ENCODE assay signal across 24 cellular contexts in genomic region chr11:132062031-132062430, GRCh38.
DNase-seq lines count a peak whose midpoint lies in the region; ATAC-seq, FAIRE-seq and TF ChIP-seq lines count a peak whose summit lies in the region.
"Had no signal": no experiment of that assay in that cellular context is flagged by ENCODE, and none has a peak within 500 bp of the region (broad histone marks: within the 10 kb centered on the region; RNA-seq: fewer than 3 reads in every experiment).

No MANE protein-coding gene starts in this region.

- peaks cover 28% of the 10 kb centered on the region for H3F3A ChIP-seq in smooth muscle cell (ENCODE audit: low read depth)

- peaks cover 29% of the 10 kb centered on the region for H3K4me1 ChIP-seq in smooth muscle cell (ENCODE audit: low read depth)

- H3K27me3 ChIP-seq in smooth muscle cell (ENCODE audit: low read depth), result no peaks in the 10 kb centered on the region
- H3K27me3 ChIP-seq: heart left ventricle had no signal

- ATAC-seq in HG02763 (IDR thresholded peaks at IDR 0.05; ENCODE audit: unreplicated experiment), result no peak
- ATAC-seq: activated T-helper 17 cell treated with anti-CD3 and anti-CD28 coated beads, Interleukin-2, amount 50 U/mL, for 72 hours; heart left ventricle; left cardiac atrium had no signal

- H3K9ac ChIP-seq in smooth muscle cell (ENCODE audit: low read depth), result no peak overlapping the region

- peak overlapping the region; percentile 97 for H3K27ac ChIP-seq in epithelial cell of prostate
- H3K27ac ChIP-seq in smooth muscle cell (ENCODE audit: low read depth), result peak overlapping the region; percentile 95
- H3K27ac ChIP-seq: 22Rv1, heart left ventricle had no signal

- 95% methylated on average over 1 of the region's 1 CpG for WGBS in smooth muscle cell (ENCODE audit: low lambda C conversion rate)

- H4K20me1 ChIP-seq in smooth muscle cell (ENCODE audit: low read depth), result no peaks in the 10 kb centered on the region

- H2AFZ ChIP-seq in smooth muscle cell (ENCODE audit: low read depth), result no peak overlapping the region

- H3K4me2 ChIP-seq in smooth muscle cell, result peak overlapping the region; percentile 24

- no peaks in the 10 kb centered on the region for H3K79me2 ChIP-seq in smooth muscle cell (ENCODE audit: low read depth)

- H3K36me3 ChIP-seq in smooth muscle cell (ENCODE audit: low read depth), result no peaks in the 10 kb centered on the region
- H3K36me3 ChIP-seq: heart left ventricle had no signal

- FAIRE-seq in HTR-8/SVneo (lab: Jason Lieb, UNC), result no peak
- FAIRE-seq: GM18507 had no signal

- no peak for TF ChIP-seq CTCF in smooth muscle cell (IDR thresholded peaks at IDR 0.05; ENCODE audit: borderline replicate concordance, insufficient read depth, poor library complexity, severe bottlenecking)

- H3K4me3 ChIP-seq in smooth muscle cell, result no peak overlapping the region
- H3K4me3 ChIP-seq: heart left ventricle had no signal

- DNase-seq in NCI-H2081 (lab: John Stamatoyannopoulos, UW), result peak; percentile 69 to 84
- DNase-seq in NCI-H2081 treated with DMSO at 0.1 percent for 48 hours (lab: John Stamatoyannopoulos, UW), result no peak
- DNase-seq in NCI-H748 treated with DMSO at 0.1 percent for 48 hours (lab: John Stamatoyannopoulos, UW), result peak; percentile 83
- DNase-seq in epithelial cell of prostate (ENCODE audit: low read depth, low spot score), result no peak
- DNase-seq in smooth muscle cell (lab: John Stamatoyannopoulos, UW; ENCODE audit: unreplicated experiment), result no peak
- DNase-seq in HTR-8/SVneo (ENCODE audit: insufficient read length, low spot score), result no peak
- no peak for DNase-seq in NCI-H510A (lab: John Stamatoyannopoulos, UW)
- DNase-seq: activated B cell treated with CpG ODN at 0.5 μM for 24 hours; activated CD4-positive, alpha-beta T cell treated with anti-CD3 and anti-CD28 coated beads, Interleukin-2, amount 50 U/mL, for 48 hours; activated CD8-positive, alpha-beta memory T cell treated with anti-CD3 and anti-CD28 coated beads, Interleukin-2, amount 50 U/mL, for 48 hours; anterior cingulate cortex; DMS53; GF-D8; heart left ventricle; left cardiac atrium; NCI-H1436 treated with DMSO at 0.1 percent for 48 hours; NCI-H82; Right ventricle myocardium superior; T1000; trophoblast cell had no signal

- H3K9me3 ChIP-seq in smooth muscle cell (replicated peaks; ENCODE audit: low read depth), result no peaks in the 10 kb centered on the region

Comparison
In these comparisons a context has a peak if more than half of its experiments do, and no peak if none do; other contexts are left out.
1. DNase-seq: peak in NCI-H2081 (2 of 2) and NCI-H748 treated with DMSO at 0.1 percent for 48 hours (single experiment); none in NCI-H2081 treated with DMSO at 0.1 percent for 48 hours (single experiment), epithelial cell of prostate (single experiment), smooth muscle cell (single experiment), HTR-8/SVneo (single experiment) and NCI-H510A (single experiment).